In genomic region chr15:41291065-41291631, GRCh38 we compare ENCODE assay signal across 10 cellular contexts. TPM values are rescaled to one million over a fixed set of nuclear protein-coding genes. Genes with fewer than 3 reads are reported as not detected.
A peak's percentile ranks its signal among the peaks of the same experiment; 100 is the strongest.
DNase-seq lines count a peak whose midpoint lies in the region; ATAC-seq and TF ChIP-seq lines count a peak whose summit lies in the region.
"Had no signal": no experiment of that assay in that cellular context is flagged by ENCODE, and none has a peak within 500 bp of the region (broad histone marks: within the 10 kb centered on the region; RNA-seq: fewer than 3 reads in every experiment).

No MANE protein-coding gene starts in this region.

- H3K27me3 Mint-ChIP-seq in CD8-positive, alpha-beta memory T cell: no peaks in the 10 kb centered on the region
- H3K27me3 Mint-ChIP-seq: activated CD4-positive, alpha-beta T cell treated with anti-CD3 and anti-CD28 coated beads, Interleukin-2, amount 10 ng/mL, durations not matched to agents 7 days and 5 days had no signal

- H3K4me3 Mint-ChIP-seq in CD8-positive, alpha-beta memory T cell: no peak overlapping the region
- H3K4me3 Mint-ChIP-seq: activated CD4-positive, alpha-beta T cell treated with anti-CD3 and anti-CD28 coated beads, Interleukin-2, amount 10 ng/mL, durations not matched to agents 7 days and 5 days had no signal

- no peak overlapping the region for H3K4me3 ChIP-seq in CD8-positive, alpha-beta memory T cell (ENCODE audit: low read length)

- DNase-seq in GM10266 (ENCODE audit: extremely low spot score): peak; percentile 36
- peak; percentile 29 for DNase-seq in left lobe of liver (ENCODE audit: low spot score)
- no peak for DNase-seq in anterior cingulate cortex (lab: John Stamatoyannopoulos, UW)
- no peak for DNase-seq in foreskin keratinocyte
- DNase-seq in HCEC 1CT: no peak
- DNase-seq in CD8-positive, alpha-beta memory T cell: no peak
- DNase-seq: activated CD4-positive, alpha-beta T cell treated with anti-CD3 and anti-CD28 coated beads, Interleukin-2, amount 10 ng/mL, durations not matched to agents 7 days and 5 days; EL had no signal

- CTCF ChIA-PET in CD8-positive, alpha-beta memory T cell (lab: Charles Lee): interaction anchor here (0.8 kb wide), 1 partner anchor 14 kb away, joined by 3 read pairs; no protein-coding TSS in a partner anchor

- POLR2A ChIA-PET in CD8-positive, alpha-beta memory T cell (lab: Charles Lee): no interaction called here

- H3K27ac ChIP-seq in foreskin keratinocyte: no peak overlapping the region
- H3K27ac ChIP-seq in CD8-positive, alpha-beta memory T cell (ENCODE audit: low read depth, low read length): no peak overlapping the region

- no peaks in the 10 kb centered on the region for H3K9me3 ChIP-seq in CD8-positive, alpha-beta memory T cell (ENCODE audit: low read length)

- H3K9me3 Mint-ChIP-seq in CD8-positive, alpha-beta memory T cell: no peaks in the 10 kb centered on the region
- H3K9me3 Mint-ChIP-seq: activated CD4-positive, alpha-beta T cell treated with anti-CD3 and anti-CD28 coated beads, Interleukin-2, amount 10 ng/mL, durations not matched to agents 7 days and 5 days had no signal

- no peaks in the 10 kb centered on the region for H3K27me3 ChIP-seq in foreskin keratinocyte
- H3K27me3 ChIP-seq in CD8-positive, alpha-beta memory T cell (ENCODE audit: insufficient read depth, low read length, poor library complexity, severe bottlenecking): no peaks in the 10 kb centered on the region

- TF ChIP-seq CTCF in GM10266 (IDR thresholded peaks at IDR 0.05; ENCODE audit: control insufficient read depth, insufficient read depth, low read depth, missing control alignments): no peak
- no peak for TF ChIP-seq CTCF in foreskin keratinocyte (conservative IDR thresholded peaks at IDR 0.05)

- ATAC-seq in GM21447 (IDR thresholded peaks at IDR 0.05; ENCODE audit: unreplicated experiment): peak; percentile 84
- peak; percentile 66 for ATAC-seq in HG03565 (IDR thresholded peaks at IDR 0.05; ENCODE audit: unreplicated experiment)
- peak; percentile 36 for ATAC-seq in left lobe of liver
- no peak for ATAC-seq in foreskin keratinocyte

- H3K4me1 Mint-ChIP-seq in CD8-positive, alpha-beta memory T cell: peaks cover 25 to 47% (median 35%) of the 10 kb centered on the region in 3 donors

- H3K4me1 ChIP-seq in foreskin keratinocyte: no peaks in the 10 kb centered on the region
- peaks cover 22% of the 10 kb centered on the region for H3K4me1 ChIP-seq in CD8-positive, alpha-beta memory T cell (ENCODE audit: insufficient read depth, low read length)

- H3K36me3 ChIP-seq in CD8-positive, alpha-beta memory T cell (ENCODE audit: insufficient read depth, low read length): peaks cover 23% of the 10 kb centered on the region

- peak overlapping the region in 2 of 8 donors; percentile 12 to 16 for H3K27ac Mint-ChIP-seq in CD8-positive, alpha-beta memory T cell
- H3K27ac Mint-ChIP-seq: activated CD4-positive, alpha-beta T cell treated with anti-CD3 and anti-CD28 coated beads, Interleukin-2, amount 10 ng/mL, durations not matched to agents 7 days and 5 days had no signal

- H3K36me3 Mint-ChIP-seq in CD8-positive, alpha-beta memory T cell: peaks cover 0 to 63% (median 10%) of the 10 kb centered on the region in 3 donors

RNA-seq across cellular contexts. Expression of gene OIP5, which starts 41.2 kb away (rescaled TPM):
- total RNA-seq in left lobe of liver: 0.38 TPM
- 13.0 and 15.8 TPM in 2 replicates for total RNA-seq in foreskin keratinocyte
- polyA plus RNA-seq in foreskin keratinocyte: 13.1 and 15.7 TPM in 2 replicates
- total RNA-seq in CD8-positive, alpha-beta memory T cell: 10 to 100 TPM; 16.2 to 19.0 TPM
- polyA plus RNA-seq in CD8-positive, alpha-beta memory T cell: 0.58 TPM

RNA-seq across cellular contexts. Expression of gene NUSAP1, which starts 41.5 kb away (rescaled TPM):
- 3.3 TPM for total RNA-seq in left lobe of liver
- total RNA-seq in foreskin keratinocyte: 79.3 and 104 TPM in 2 replicates
- polyA plus RNA-seq in foreskin keratinocyte: 37.8 and 54.7 TPM in 2 replicates
- 100 to 1,000 TPM; 100 to 106 TPM for total RNA-seq in CD8-positive, alpha-beta memory T cell
- polyA plus RNA-seq in CD8-positive, alpha-beta memory T cell: 2.7 TPM

Comparison
In these comparisons a context has a peak if more than half of its experiments do, and no peak if none do; other contexts are left out.
1. DNase-seq: peak in GM10266 (single experiment) and left lobe of liver (single experiment); none in anterior cingulate cortex (0 of 58), foreskin keratinocyte (0 of 2), HCEC 1CT (single experiment) and CD8-positive, alpha-beta memory T cell (0 of 5).
2. RNA of gene OIP5, which starts 41.2 kb away (total RNA-seq): 16.2 to 19.0 TPM in CD8-positive, alpha-beta memory T cell and 13.0 to 15.8 TPM in foreskin keratinocyte; 0.38 TPM in left lobe of liver (single experiment); every median in the first group is over 10 times any median in the second.
3. RNA of gene NUSAP1, which starts 41.5 kb away (total RNA-seq): 100 to 106 TPM in CD8-positive, alpha-beta memory T cell and 79.3 to 104 TPM in foreskin keratinocyte; 3.3 TPM in left lobe of liver (single experiment); every median in the first group is over 10 times any median in the second.